Comparison of ENCODE assay signal across 1 cellular context in the genomic region with DNA sequence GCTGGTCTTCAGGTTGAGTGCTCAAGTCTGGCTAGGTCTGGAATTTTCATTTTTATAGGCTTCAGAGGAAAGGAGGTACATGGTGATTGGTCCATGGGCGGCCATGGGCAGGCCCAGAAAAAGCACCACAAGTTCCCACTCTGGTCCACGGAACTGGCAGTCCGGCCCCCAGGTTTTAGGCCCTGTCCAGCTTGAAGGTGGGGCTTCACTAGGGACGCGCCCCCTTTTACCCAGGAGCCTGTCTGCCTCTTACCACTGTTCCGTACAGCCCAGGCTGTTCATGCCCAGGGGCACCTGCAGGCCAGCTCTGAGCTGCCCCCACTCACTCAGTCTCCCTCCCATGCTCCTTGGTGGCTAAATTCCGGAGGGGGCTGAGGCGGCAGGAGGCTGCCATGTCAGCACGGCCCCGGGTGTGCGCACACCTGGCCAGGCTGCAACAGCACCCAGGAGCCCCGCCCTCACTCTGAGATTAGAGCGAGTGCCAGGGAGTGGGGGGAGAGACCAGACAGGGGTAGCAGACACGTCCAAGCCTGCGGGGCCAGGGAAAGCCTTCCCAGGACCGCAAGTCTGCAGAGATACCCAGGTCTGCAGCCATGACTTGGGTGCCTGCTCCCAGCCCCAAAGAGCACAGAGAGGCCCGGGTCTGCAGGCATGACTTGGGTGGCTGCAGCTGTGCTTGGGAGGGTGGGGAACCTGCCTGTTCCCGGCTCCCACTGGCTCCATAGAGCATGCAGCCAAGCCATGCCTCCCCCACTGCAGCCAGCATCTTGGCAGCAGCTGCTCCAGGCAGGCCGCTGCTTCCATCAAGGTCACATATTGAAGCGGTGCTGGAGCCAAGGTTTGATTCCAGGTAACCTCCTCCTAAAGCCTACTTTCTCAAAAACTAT.
TF ChIP-seq lines count a peak whose summit lies in the region.

No MANE protein-coding gene starts in this region.

TF ChIP-seq in H1, 55 proteins besides CTCF, POLR2A, EP300 and RAD21 (continued from another document):
- TF ChIP-seq KDM4A (IDR thresholded peaks at IDR 0.05; ENCODE audit: low read depth, low read length, severe bottlenecking), result no peak
- no peak for TF ChIP-seq HDAC6 (IDR thresholded peaks at IDR 0.05; ENCODE audit: low read depth, low read length)
- no peak for TF ChIP-seq POLR2AphosphoS5 (IDR thresholded peaks at IDR 0.05; ENCODE audit: low read depth, low read length)
